Comparison of ENCODE assay signal across 8 cellular contexts in genomic region chr16:21517263-21517662, GRCh38.
DNase-seq lines count a peak whose midpoint lies in the region; ATAC-seq, FAIRE-seq and TF ChIP-seq lines count a peak whose summit lies in the region.
"Not testable (repeated sequence)": the region's sequence is repeated elsewhere in the genome, so short reads cannot be mapped to it uniquely, and the experiment has no call there.

No MANE protein-coding gene starts in this region.

- H3K4me1 ChIP-seq in HUES6 (ENCODE audit: control insufficient read depth, insufficient read depth, low read length) (peaks cover 33% of the 10 kb centered on the region), SJSA1 (replicated peaks) (peaks cover 37% of the 10 kb centered on the region), gastroesophageal sphincter (peaks cover 8 to 76% (median 44%) of the 10 kb centered on the region in 3 donors), pancreas (peaks cover 11 to 15% (median 12%) of the 10 kb centered on the region in 3 donors), upper lobe of right lung (peaks cover 38% of the 10 kb centered on the region)

- not testable (repeated sequence) for H3K9ac ChIP-seq in HUES6 (ENCODE audit: low read length)

- H3K9me3 Mint-ChIP-seq in activated naive CD8-positive, alpha-beta T cell treated with anti-CD3 and anti-CD28 coated beads for 36 hours = not testable (repeated sequence)

- TF ChIP-seq EP300 in gastroesophageal sphincter (IDR thresholded peaks at IDR 0.05) = not testable (repeated sequence)

- intact Hi-C loops in pancreas (cut with DNase I); upper lobe of right lung (cut with DNase I): not testable (repeated sequence)

- DNase-seq in GM12864 (ENCODE audit: low read depth) (peak; percentile 64), pancreas (peak in 1 of 6 donors; percentile 2)
- DNase-seq in SJSA1 (ENCODE audit: low read depth in 1 of 2, low spot score in 2 of 2); activated naive CD8-positive, alpha-beta T cell treated with anti-CD3 and anti-CD28 coated beads for 36 hours; upper lobe of right lung: not testable (repeated sequence)

- peak overlapping the region; percentile 100 for H3K27ac Mint-ChIP-seq in activated naive CD8-positive, alpha-beta T cell treated with anti-CD3 and anti-CD28 coated beads for 36 hours

- not testable (repeated sequence) for H3K9me3 ChIP-seq in HUES6 (ENCODE audit: control insufficient read depth, insufficient read depth, low read depth, low read length); SJSA1 (replicated peaks); gastroesophageal sphincter; pancreas; upper lobe of right lung

- WGBS in gastroesophageal sphincter (ENCODE audit: low coverage in 1 of 2), 2 donors = 57 to 76% methylated on average over 5 to 9 of the region's 10 CpGs
- WGBS in pancreas, 2 donors = 85 to 91% methylated on average over 10 of the region's 10 CpGs

- not testable (repeated sequence) for H3K27me3 Mint-ChIP-seq in activated naive CD8-positive, alpha-beta T cell treated with anti-CD3 and anti-CD28 coated beads for 36 hours

- peaks cover 24% of the 10 kb centered on the region for H3K36me3 ChIP-seq in HUES6 (ENCODE audit: control insufficient read depth, insufficient read depth, low read length)
- H3K36me3 ChIP-seq in SJSA1 = peaks cover 39% of the 10 kb centered on the region
- not testable (repeated sequence) for H3K36me3 ChIP-seq in gastroesophageal sphincter, pancreas, upper lobe of right lung

- not testable (repeated sequence) for FAIRE-seq in pancreas (lab: Jason Lieb, UNC)

- ATAC-seq in GM21786 (IDR thresholded peaks at IDR 0.05; ENCODE audit: unreplicated experiment) = peak; percentile 18
- ATAC-seq in gastroesophageal sphincter, pancreas, upper lobe of right lung: not testable (repeated sequence)

- peaks cover 39% of the 10 kb centered on the region for H3K4me1 Mint-ChIP-seq in activated naive CD8-positive, alpha-beta T cell treated with anti-CD3 and anti-CD28 coated beads for 36 hours

- not testable (repeated sequence) for TF ChIP-seq CTCF in GM12864 (IDR thresholded peaks at IDR 0.05; ENCODE audit: low read depth, low read length, missing control alignments); gastroesophageal sphincter (IDR thresholded peaks at IDR 0.05); pancreas (IDR thresholded peaks at IDR 0.05); upper lobe of right lung (IDR thresholded peaks at IDR 0.05)

- peak overlapping the region; percentile 37; the same call in 1 of the 2 replicates for H3K4me3 ChIP-seq in GM12864 (ENCODE audit: low read depth, low read length)
- peak overlapping the region; percentile 24; the same call in 1 of the 2 replicates for H3K4me3 ChIP-seq in HUES6 (ENCODE audit: low read depth, low read length)
- not testable (repeated sequence) for H3K4me3 ChIP-seq in SJSA1, pancreas
- peak overlapping the region in 1 of 2 donors; percentile 34 for H3K4me3 ChIP-seq in gastroesophageal sphincter
- H3K4me3 ChIP-seq in upper lobe of right lung = peak overlapping the region; percentile 17

- TF ChIP-seq POLR2A in gastroesophageal sphincter (IDR thresholded peaks at IDR 0.05) = not testable (repeated sequence)

- H3K27ac ChIP-seq in HUES6 (ENCODE audit: low read depth, low read length); upper lobe of right lung: not testable (repeated sequence)
- H3K27ac ChIP-seq in SJSA1 = peak overlapping the region; percentile 69
- peak overlapping the region; percentile 75 to 88 (median 87) for H3K27ac ChIP-seq in gastroesophageal sphincter
- peak overlapping the region in 3 of 4 donors; percentile 38 to 54 (median 52) for H3K27ac ChIP-seq in pancreas

- peaks cover 48% of the 10 kb centered on the region for H3K36me3 Mint-ChIP-seq in activated naive CD8-positive, alpha-beta T cell treated with anti-CD3 and anti-CD28 coated beads for 36 hours

- peak overlapping the region; percentile 98 for H3K4me3 Mint-ChIP-seq in activated naive CD8-positive, alpha-beta T cell treated with anti-CD3 and anti-CD28 coated beads for 36 hours

- not testable (repeated sequence) for H3K27me3 ChIP-seq in HUES6 (ENCODE audit: control insufficient read depth, insufficient read depth, low read length); SJSA1 (replicated peaks); gastroesophageal sphincter; pancreas; upper lobe of right lung
